Comparison of ENCODE assay signal across 1 cellular context in genomic region chr5:40799248-40799647, GRCh38.
TF ChIP-seq lines count a peak whose summit lies in the region.

No MANE protein-coding gene starts in this region.

TF ChIP-seq in GM23338, 12 proteins besides CTCF, POLR2A, EP300 and RAD21 (continued from another document):
- TF ChIP-seq, protein P1, sequence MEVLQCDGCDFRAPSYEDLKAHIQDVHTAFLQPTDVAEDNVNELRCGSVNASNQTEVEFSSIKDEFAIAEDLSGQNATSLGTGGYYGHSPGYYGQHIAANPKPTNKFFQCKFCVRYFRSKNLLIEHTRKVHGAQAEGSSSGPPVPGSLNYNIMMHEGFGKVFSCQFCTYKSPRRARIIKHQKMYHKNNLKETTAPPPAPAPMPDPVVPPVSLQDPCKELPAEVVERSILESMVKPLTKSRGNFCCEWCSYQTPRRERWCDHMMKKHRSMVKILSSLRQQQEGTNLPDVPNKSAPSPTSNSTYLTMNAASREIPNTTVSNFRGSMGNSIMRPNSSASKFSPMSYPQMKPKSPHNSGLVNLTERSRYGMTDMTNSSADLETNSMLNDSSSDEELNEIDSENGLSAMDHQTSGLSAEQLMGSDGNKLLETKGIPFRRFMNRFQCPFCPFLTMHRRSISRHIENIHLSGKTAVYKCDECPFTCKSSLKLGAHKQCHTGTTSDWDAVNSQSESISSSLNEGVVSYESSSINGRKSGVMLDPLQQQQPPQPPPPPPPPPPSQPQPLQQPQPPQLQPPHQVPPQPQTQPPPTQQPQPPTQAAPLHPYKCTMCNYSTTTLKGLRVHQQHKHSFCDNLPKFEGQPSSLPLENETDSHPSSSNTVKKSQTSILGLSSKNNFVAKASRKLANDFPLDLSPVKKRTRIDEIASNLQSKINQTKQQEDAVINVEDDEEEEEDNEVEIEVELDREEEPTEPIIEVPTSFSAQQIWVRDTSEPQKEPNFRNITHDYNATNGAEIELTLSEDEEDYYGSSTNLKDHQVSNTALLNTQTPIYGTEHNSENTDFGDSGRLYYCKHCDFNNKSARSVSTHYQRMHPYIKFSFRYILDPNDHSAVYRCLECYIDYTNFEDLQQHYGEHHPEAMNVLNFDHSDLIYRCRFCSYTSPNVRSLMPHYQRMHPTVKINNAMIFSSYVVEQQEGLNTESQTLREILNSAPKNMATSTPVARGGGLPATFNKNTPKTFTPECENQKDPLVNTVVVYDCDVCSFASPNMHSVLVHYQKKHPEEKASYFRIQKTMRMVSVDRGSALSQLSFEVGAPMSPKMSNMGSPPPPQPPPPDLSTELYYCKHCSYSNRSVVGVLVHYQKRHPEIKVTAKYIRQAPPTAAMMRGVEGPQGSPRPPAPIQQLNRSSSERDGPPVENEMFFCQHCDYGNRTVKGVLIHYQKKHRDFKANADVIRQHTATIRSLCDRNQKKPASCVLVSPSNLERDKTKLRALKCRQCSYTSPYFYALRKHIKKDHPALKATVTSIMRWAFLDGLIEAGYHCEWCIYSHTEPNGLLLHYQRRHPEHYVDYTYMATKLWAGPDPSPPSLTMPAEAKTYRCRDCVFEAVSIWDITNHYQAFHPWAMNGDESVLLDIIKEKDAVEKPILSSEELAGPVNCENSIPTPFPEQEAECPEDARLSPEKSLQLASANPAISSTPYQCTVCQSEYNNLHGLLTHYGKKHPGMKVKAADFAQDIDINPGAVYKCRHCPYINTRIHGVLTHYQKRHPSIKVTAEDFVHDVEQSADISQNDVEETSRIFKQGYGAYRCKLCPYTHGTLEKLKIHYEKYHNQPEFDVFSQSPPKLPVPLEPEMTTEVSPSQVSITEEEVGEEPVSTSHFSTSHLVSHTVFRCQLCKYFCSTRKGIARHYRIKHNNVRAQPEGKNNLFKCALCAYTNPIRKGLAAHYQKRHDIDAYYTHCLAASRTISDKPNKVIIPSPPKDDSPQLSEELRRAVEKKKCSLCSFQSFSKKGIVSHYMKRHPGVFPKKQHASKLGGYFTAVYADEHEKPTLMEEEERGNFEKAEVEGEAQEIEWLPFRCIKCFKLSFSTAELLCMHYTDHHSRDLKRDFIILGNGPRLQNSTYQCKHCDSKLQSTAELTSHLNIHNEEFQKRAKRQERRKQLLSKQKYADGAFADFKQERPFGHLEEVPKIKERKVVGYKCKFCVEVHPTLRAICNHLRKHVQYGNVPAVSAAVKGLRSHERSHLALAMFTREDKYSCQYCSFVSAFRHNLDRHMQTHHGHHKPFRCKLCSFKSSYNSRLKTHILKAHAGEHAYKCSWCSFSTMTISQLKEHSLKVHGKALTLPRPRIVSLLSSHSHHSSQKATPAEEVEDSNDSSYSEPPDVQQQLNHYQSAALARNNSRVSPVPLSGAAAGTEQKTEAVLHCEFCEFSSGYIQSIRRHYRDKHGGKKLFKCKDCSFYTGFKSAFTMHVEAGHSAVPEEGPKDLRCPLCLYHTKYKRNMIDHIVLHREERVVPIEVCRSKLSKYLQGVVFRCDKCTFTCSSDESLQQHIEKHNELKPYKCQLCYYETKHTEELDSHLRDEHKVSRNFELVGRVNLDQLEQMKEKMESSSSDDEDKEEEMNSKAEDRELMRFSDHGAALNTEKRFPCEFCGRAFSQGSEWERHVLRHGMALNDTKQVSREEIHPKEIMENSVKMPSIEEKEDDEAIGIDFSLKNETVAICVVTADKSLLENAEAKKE (CRISPR knock-in tag; IDR thresholded peaks at IDR 0.05), result no peak
- TF ChIP-seq NANOG (IDR thresholded peaks at IDR 0.05; ENCODE audit: borderline replicate concordance) (no peak), EZH2 (IDR thresholded peaks at IDR 0.05; ENCODE audit: low read depth, unreplicated experiment) (no peak), CREB1 (CRISPR knock-in tag; IDR thresholded peaks at IDR 0.05; ENCODE audit: low read depth) (no peak), EZH2phosphoT487 (IDR thresholded peaks at IDR 0.05; ENCODE audit: unreplicated experiment) (no peak), REST (IDR thresholded peaks at IDR 0.05; ENCODE audit: unreplicated experiment) (no peak), ZNF331 (CRISPR knock-in tag; IDR thresholded peaks at IDR 0.05; ENCODE audit: low read depth) (no peak)
- TF ChIP-seq, protein P2, sequence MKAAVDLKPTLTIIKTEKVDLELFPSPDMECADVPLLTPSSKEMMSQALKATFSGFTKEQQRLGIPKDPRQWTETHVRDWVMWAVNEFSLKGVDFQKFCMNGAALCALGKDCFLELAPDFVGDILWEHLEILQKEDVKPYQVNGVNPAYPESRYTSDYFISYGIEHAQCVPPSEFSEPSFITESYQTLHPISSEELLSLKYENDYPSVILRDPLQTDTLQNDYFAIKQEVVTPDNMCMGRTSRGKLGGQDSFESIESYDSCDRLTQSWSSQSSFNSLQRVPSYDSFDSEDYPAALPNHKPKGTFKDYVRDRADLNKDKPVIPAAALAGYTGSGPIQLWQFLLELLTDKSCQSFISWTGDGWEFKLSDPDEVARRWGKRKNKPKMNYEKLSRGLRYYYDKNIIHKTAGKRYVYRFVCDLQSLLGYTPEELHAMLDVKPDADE (IDR thresholded peaks at IDR 0.05), result no peak
